30 cellular contexts compared by ENCODE assay signal in the genomic region with DNA sequence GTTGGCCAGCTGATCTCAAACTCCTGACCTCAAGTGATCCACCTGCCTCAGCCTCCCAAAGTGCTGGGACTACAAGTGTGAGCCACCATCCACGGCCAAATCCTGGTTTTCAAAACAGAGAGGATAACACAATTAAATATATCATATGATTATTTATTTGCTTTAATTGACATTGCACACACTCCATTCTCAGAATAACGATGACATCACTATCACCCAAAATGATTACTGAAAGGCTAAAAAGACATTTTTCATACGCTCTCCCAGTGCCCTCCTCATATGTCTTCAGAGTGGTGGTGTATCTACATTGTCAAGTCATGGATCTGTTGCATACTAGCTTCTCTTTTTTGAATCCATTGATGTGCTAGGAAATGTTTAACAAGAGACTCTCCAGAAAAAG.
"Had no signal": no experiment of that assay in that cellular context is flagged by ENCODE, and none has a peak within 500 bp of the region (broad histone marks: within the 10 kb centered on the region; RNA-seq: fewer than 3 reads in every experiment).

No MANE protein-coding gene starts in this region.

- H3K27me3 ChIP-seq: neutrophil, ovary, spleen, suprapubic skin, testis, tibial artery, transverse colon, upper lobe of right lung, uterus had no signal

- H3K79me2 ChIP-seq: parathyroid adenoma had no signal

- ATAC-seq: naive thymus-derived CD8-positive, alpha-beta T cell; natural killer cell treated with Interleukin-12 subunit alpha and Interleukin-12 subunit beta and Interleukin-15 and Interleukin-18, amount 100 ng/mL, for 72 hours; psoas muscle; right cardiac atrium; sciatic nerve; stimulated activated memory B cell treated with anti-CD40 and anti-IgM and Interleukin-4, amounts not matched to agents 10 μg/mL and 1 μg/mL and 100 μg/mL, for 72 hours; stimulated activated naive CD8-positive, alpha-beta T cell treated with anti-CD3 and anti-CD28 coated beads, Interleukin-15, amount 100 ng/mL, for 72 hours; stimulated activated naive CD8-positive, alpha-beta T cell treated with anti-CD3 and anti-CD28 coated beads, Interleukin-15, Interleukin-2, amounts not matched to agents 100 U/mL and 50 U/mL, for 24 hours; upper lobe of right lung had no signal

- H3K9ac ChIP-seq: parathyroid adenoma had no signal

- H2AFZ ChIP-seq: parathyroid adenoma had no signal

- H3K4me1 ChIP-seq: parathyroid adenoma, psoas muscle, spleen, suprapubic skin, testis, tibial artery, transverse colon, upper lobe of right lung, uterus had no signal

- DNase-seq: naive thymus-derived CD8-positive, alpha-beta T cell; nephron progenitor cell; nucleus accumbens; ovary; posterior cingulate gyrus; psoas muscle; right cardiac atrium; spleen; stimulated activated CD4-positive, alpha-beta T cell treated with anti-CD3 and anti-CD28 coated beads, Interleukin-12 subunit alpha, Interleukin-12 subunit beta, amount 100 ng/mL, for 4 hours; stimulated activated CD4-positive, alpha-beta T cell treated with anti-CD3 and anti-CD28 coated beads, Interleukin-1b, Interleukin-23, amount 100 ng/mL, for 48 hours; stimulated activated CD4-positive, alpha-beta T cell treated with anti-CD3 and anti-CD28 coated beads, Interleukin-4, amount 100 ng/mL, for 1 hour; stimulated activated CD4-positive, alpha-beta T cell treated with anti-CD3 and anti-CD28 coated beads, Interleukin-4, amount 100 ng/mL, for 4 hours; stimulated activated CD8-positive, alpha-beta memory T cell treated with anti-CD3 and anti-CD28 coated beads, Interleukin-4, amount 100 ng/mL, for 48 hours; stimulated activated naive CD4-positive, alpha-beta T cell; stimulated activated naive CD8-positive, alpha-beta T cell treated with anti-CD3 and anti-CD28 coated beads, Interleukin-15, amount 100 ng/mL, for 72 hours; stimulated activated naive CD8-positive, alpha-beta T cell treated with anti-CD3 and anti-CD28 coated beads, Interleukin-15, Interleukin-2, amounts not matched to agents 100 U/mL and 50 U/mL, for 24 hours; substantia nigra; testis; tibial artery; transverse colon; upper lobe of right lung; uterus had no signal

- H3K36me3 ChIP-seq: ovary, suprapubic skin, tibial artery, transverse colon, upper lobe of right lung, uterus had no signal

- H3K4me2 ChIP-seq: smooth muscle cell had no signal

- H3K9me3 ChIP-seq: neutrophil, ovary, psoas muscle, spleen, suprapubic skin, testis, tibial artery, transverse colon, upper lobe of right lung, uterus had no signal

- H3K4me3 ChIP-seq: ovary, psoas muscle, skin epidermis, smooth muscle cell, spleen, suprapubic skin, testis, tibial artery, transverse colon, upper lobe of right lung, uterus had no signal

- H3K27ac ChIP-seq: neutrophil, ovary, parathyroid adenoma, psoas muscle, skin epidermis, spleen, suprapubic skin, testis, tibial artery, transverse colon, upper lobe of right lung, uterus had no signal
